In genomic region chr9:87793292-87793691, GRCh38 we compare ENCODE assay signal across 1 cellular context.
TF ChIP-seq lines count a peak whose summit lies in the region.

No MANE protein-coding gene starts in this region.

TF ChIP-seq in HepG2, 621 proteins besides CTCF, POLR2A, EP300 and RAD21 (continued from another document and continues in another):
- TF ChIP-seq FOXP4 (CRISPR knock-in tag; IDR thresholded peaks at IDR 0.05) (peak; percentile 34; the same call in 1 of the 2 replicates), CERS6 (CRISPR knock-in tag; IDR thresholded peaks at IDR 0.05) (no peak), MAZ (IDR thresholded peaks at IDR 0.05; ENCODE audit: borderline replicate concordance, low read depth, low read length) (no peak), MAZ (CRISPR knock-in tag; IDR thresholded peaks at IDR 0.05; ENCODE audit: low read depth) (no peak), RXRA (CRISPR knock-in tag; IDR thresholded peaks at IDR 0.05) (peak; percentile 58; the same call in 1 of the 2 replicates), CENPT (CRISPR knock-in tag; IDR thresholded peaks at IDR 0.05; ENCODE audit: low read depth) (no peak), ZSCAN31 (CRISPR knock-in tag; IDR thresholded peaks at IDR 0.05; ENCODE audit: low read depth) (no peak), ADNP (CRISPR knock-in tag; IDR thresholded peaks at IDR 0.05) (no peak), MYNN (CRISPR knock-in tag; IDR thresholded peaks at IDR 0.05; ENCODE audit: low read depth) (no peak), ZNF337 (CRISPR knock-in tag; IDR thresholded peaks at IDR 0.05; ENCODE audit: borderline replicate concordance, low read depth) (no peak), ZNF768 (CRISPR knock-in tag; IDR thresholded peaks at IDR 0.05) (no peak), KLF12 (CRISPR knock-in tag; IDR thresholded peaks at IDR 0.05; ENCODE audit: borderline replicate concordance) (no peak), ZNF264 (CRISPR knock-in tag; IDR thresholded peaks at IDR 0.05) (no peak), TAF15 (IDR thresholded peaks at IDR 0.05; ENCODE audit: low read depth, low read length, poor library complexity, severe bottlenecking) (no peak), ZNF780A (CRISPR knock-in tag; IDR thresholded peaks at IDR 0.05) (no peak), ZBTB40 (IDR thresholded peaks at IDR 0.05) (no peak), ZBTB40 (CRISPR knock-in tag; IDR thresholded peaks at IDR 0.05) (no peak), ATF1 (CRISPR knock-in tag; IDR thresholded peaks at IDR 0.05) (no peak), HINFP (CRISPR knock-in tag; IDR thresholded peaks at IDR 0.05; ENCODE audit: low read depth) (no peak), DBP (CRISPR knock-in tag; IDR thresholded peaks at IDR 0.05; ENCODE audit: not compliant biosample characterization) (no peak), TFAP4 (IDR thresholded peaks at IDR 0.05; ENCODE audit: borderline replicate concordance, low read depth) (no peak), ZBTB21 (CRISPR knock-in tag; IDR thresholded peaks at IDR 0.05) (no peak), E2F1 (CRISPR knock-in tag; IDR thresholded peaks at IDR 0.05) (no peak), MTA3 (CRISPR knock-in tag; IDR thresholded peaks at IDR 0.05) (no peak), TBP (CRISPR knock-in tag; IDR thresholded peaks at IDR 0.05) (no peak), ZNF124 (CRISPR knock-in tag; IDR thresholded peaks at IDR 0.05) (no peak), ZNF136 (CRISPR knock-in tag; IDR thresholded peaks at IDR 0.05; ENCODE audit: low read depth) (no peak), ZNF766 (CRISPR knock-in tag; IDR thresholded peaks at IDR 0.05; ENCODE audit: borderline replicate concordance) (no peak), SIX4 (CRISPR knock-in tag; IDR thresholded peaks at IDR 0.05) (no peak), HNF1B (CRISPR knock-in tag; IDR thresholded peaks at IDR 0.05) (0 out of 2 replicates have a peak, but pooled peaks have one; percentile 20), ZNF331 (CRISPR knock-in tag; IDR thresholded peaks at IDR 0.05) (peak; percentile 33; the same call in 1 of the 2 replicates), GTF3A (CRISPR knock-in tag; conservative IDR thresholded peaks at IDR 0.05) (no peak), ZNF652 (CRISPR knock-in tag; IDR thresholded peaks at IDR 0.05; ENCODE audit: borderline replicate concordance, low read depth) (no peak), CREM (IDR thresholded peaks at IDR 0.05) (peak; percentile 24; the same call in 1 of the 2 replicates), CREM (CRISPR knock-in tag; IDR thresholded peaks at IDR 0.05) (no peak), ZNF703 (CRISPR knock-in tag; IDR thresholded peaks at IDR 0.05; ENCODE audit: borderline replicate concordance) (no peak), ZNF777 (CRISPR knock-in tag; IDR thresholded peaks at IDR 0.05) (no peak), ZNF749 (CRISPR knock-in tag; IDR thresholded peaks at IDR 0.05; ENCODE audit: borderline replicate concordance) (no peak), ZNF776 (CRISPR knock-in tag; IDR thresholded peaks at IDR 0.05) (no peak), ZBTB39 (CRISPR knock-in tag; IDR thresholded peaks at IDR 0.05) (peak; percentile 55; the same call in 1 of the 2 replicates)
